8 cellular contexts compared by ENCODE assay signal in the genomic region with DNA sequence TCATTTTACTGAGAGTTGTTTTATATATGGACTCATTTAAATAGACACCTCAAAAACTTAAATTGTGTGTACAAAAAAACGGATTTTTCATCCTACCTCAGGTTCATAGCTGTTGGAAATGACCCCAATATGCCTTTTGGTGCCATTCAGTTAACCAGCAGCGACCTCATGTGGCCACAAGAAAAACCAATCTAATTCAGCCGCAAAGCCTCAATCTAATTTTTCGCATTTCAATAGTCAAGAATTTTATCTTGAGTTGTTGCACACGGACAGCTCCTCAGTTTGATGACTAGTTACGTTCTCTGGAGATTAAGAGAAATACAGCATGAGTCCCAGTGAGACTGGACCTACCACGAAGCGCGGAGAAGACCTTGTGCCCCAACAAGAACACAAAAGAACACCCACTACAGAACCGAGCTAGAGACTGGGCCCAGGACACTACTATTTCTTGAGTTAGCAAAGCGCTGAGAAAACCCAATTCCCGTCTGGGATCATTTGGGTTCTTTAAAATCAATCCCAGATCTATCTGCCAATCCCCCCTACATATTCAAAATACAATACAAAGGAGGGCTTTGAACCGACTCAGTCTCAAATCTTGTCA. TPM values are rescaled to one million over a fixed set of nuclear protein-coding genes. Genes with fewer than 3 reads are reported as not detected.
A peak's percentile ranks its signal among the peaks of the same experiment; 100 is the strongest.
DNase-seq lines count a peak whose midpoint lies in the region; ATAC-seq and TF ChIP-seq lines count a peak whose summit lies in the region.

No MANE protein-coding gene starts in this region.

- H3F3A ChIP-seq in MM.1S (ENCODE audit: insufficient read depth, low read length): no peaks in the 10 kb centered on the region

- no peak overlapping the region for H3K9ac ChIP-seq in MM.1S (ENCODE audit: low read length)

- H3K36me3 ChIP-seq in MM.1S (replicated peaks; ENCODE audit: insufficient read depth, low read length) (no peaks in the 10 kb centered on the region), left ventricle myocardium inferior (no peaks in the 10 kb centered on the region)

- no peak overlapping the region for H2AFZ ChIP-seq in MM.1S (ENCODE audit: low read length)

- H3K27me3 ChIP-seq in MM.1S (replicated peaks; ENCODE audit: insufficient read depth, low read length) (0 out of 2 replicates have a peak, but pooled peaks cover 2% of the 10 kb centered on the region), left ventricle myocardium inferior (ENCODE audit: low read depth) (no peaks in the 10 kb centered on the region)

- H3K9me2 ChIP-seq in MM.1S (replicated peaks; ENCODE audit: insufficient read depth, low read length): no peaks in the 10 kb centered on the region

- peaks cover 14% of the 10 kb centered on the region for H3K27me3 Mint-ChIP-seq in activated naive CD8-positive, alpha-beta T cell treated with anti-CD3 and anti-CD28 coated beads, Interleukin-2, amount 50 U/mL, for 24 hours

- H3K27ac Mint-ChIP-seq in activated naive CD8-positive, alpha-beta T cell treated with anti-CD3 and anti-CD28 coated beads, Interleukin-2, amount 50 U/mL, for 24 hours: no peak overlapping the region

- no peaks in the 10 kb centered on the region for H3K9me3 Mint-ChIP-seq in activated naive CD8-positive, alpha-beta T cell treated with anti-CD3 and anti-CD28 coated beads, Interleukin-2, amount 50 U/mL, for 24 hours

- peak overlapping the region; percentile 2 for H3K4me3 Mint-ChIP-seq in activated naive CD8-positive, alpha-beta T cell treated with anti-CD3 and anti-CD28 coated beads, Interleukin-2, amount 50 U/mL, for 24 hours

- in situ Hi-C loops in G401 (cut with HindIII; ENCODE audit: low sequenced_read_pairs) (no loop called here), SK-MEL-5 (cut with HindIII; ENCODE audit: low pct_unique_long_range_greater_than_20kb, low sequenced_read_pairs) (no loop called here)

- no peak for ATAC-seq in activated naive CD8-positive, alpha-beta T cell treated with anti-CD3 and anti-CD28 coated beads, Interleukin-2, amount 50 U/mL, for 24 hours
- no peak for ATAC-seq in GM21576 (IDR thresholded peaks at IDR 0.05; ENCODE audit: unreplicated experiment)
- ATAC-seq in GM19452 (IDR thresholded peaks at IDR 0.05; ENCODE audit: unreplicated experiment): no peak

- H3K4me2 ChIP-seq in MM.1S (ENCODE audit: low read depth, low read length): no peak overlapping the region

- no peaks in the 10 kb centered on the region for H4K20me1 ChIP-seq in MM.1S (ENCODE audit: insufficient read depth, low read length)

- DNase-seq in G401 (ENCODE audit: low spot score) (peak; percentile 81), MM.1S (peak; percentile 62), SK-MEL-5 (ENCODE audit: low read depth, low spot score) (peak; percentile 77), left ventricle myocardium inferior (no peak), retinal pigment epithelial cell (ENCODE audit: low read depth) (peak; percentile 40)
- peak; percentile 58 for DNase-seq in activated naive CD8-positive, alpha-beta T cell treated with anti-CD3 and anti-CD28 coated beads, Interleukin-2, amount 50 U/mL, for 24 hours

- peaks cover 12% of the 10 kb centered on the region for H3K4me1 Mint-ChIP-seq in activated naive CD8-positive, alpha-beta T cell treated with anti-CD3 and anti-CD28 coated beads, Interleukin-2, amount 50 U/mL, for 24 hours

- intact Hi-C loops in left ventricle myocardium inferior (cut with micrococcal nuclease): loop anchor here (5.0 to 10.0 kb wide), 3 partner anchors 65 to 153 kb away; no protein-coding TSS in a partner anchor

- H3K36me3 Mint-ChIP-seq in activated naive CD8-positive, alpha-beta T cell treated with anti-CD3 and anti-CD28 coated beads, Interleukin-2, amount 50 U/mL, for 24 hours (ENCODE audit: low read depth): no peaks in the 10 kb centered on the region

- TF ChIP-seq CTCF in MM.1S (IDR thresholded peaks at IDR 0.05; ENCODE audit: low read length): peak; percentile 81
- peak; percentile 90 for TF ChIP-seq CTCF in left ventricle myocardium inferior (IDR thresholded peaks at IDR 0.05; ENCODE audit: borderline replicate concordance)
- TF ChIP-seq CTCF in retinal pigment epithelial cell (conservative IDR thresholded peaks at IDR 0.05; ENCODE audit: low read depth, low read length): peak; percentile 72

- H3K79me2 ChIP-seq in MM.1S (ENCODE audit: low read length): no peaks in the 10 kb centered on the region

- H3K4me3 ChIP-seq in MM.1S (ENCODE audit: low read length) (no peak overlapping the region), left ventricle myocardium inferior (no peak overlapping the region), retinal pigment epithelial cell (ENCODE audit: low read length) (no peak overlapping the region)

- no peak overlapping the region for H3K27ac ChIP-seq in MM.1S (ENCODE audit: low read length)
- H3K27ac ChIP-seq in left ventricle myocardium inferior (replicated peaks): no peak overlapping the region

- H3K9me3 ChIP-seq in MM.1S (replicated peaks; ENCODE audit: insufficient read depth, low read length) (no peaks in the 10 kb centered on the region), left ventricle myocardium inferior (replicated peaks) (no peaks in the 10 kb centered on the region)

- no peaks in the 10 kb centered on the region for H3K4me1 ChIP-seq in MM.1S (ENCODE audit: low read length)
- peaks cover 19% of the 10 kb centered on the region for H3K4me1 ChIP-seq in left ventricle myocardium inferior

RNA-seq across cellular contexts. Expression of gene TCP11, which starts 1.1 kb away (rescaled TPM):
- total RNA-seq in G401 (2014; rRNA removed; shearing (Covaris generic)): not detected in 2 replicates
- not detected in 2 replicates for total RNA-seq in SK-MEL-5 (2014; rRNA removed; shearing (Covaris generic))
- polyA plus RNA-seq in SK-MEL-5 (2015; cell fraction: cytosol; rRNA removed): 0.37 TPM in 2 replicates
- not detected in 2 replicates for polyA plus RNA-seq in SK-MEL-5 (2015; cell fraction: nucleus; rRNA removed)
- total RNA-seq in left ventricle myocardium inferior: not detected
